In genomic region chr1:159924025-159924790, GRCh38 we compare ENCODE assay signal across 8 cellular contexts. TPM values are rescaled to one million over a fixed set of nuclear protein-coding genes. Genes with fewer than 3 reads are reported as not detected.
DNase-seq lines count a peak whose midpoint lies in the region; ATAC-seq and TF ChIP-seq lines count a peak whose summit lies in the region.

No MANE protein-coding gene starts in this region.

- H3K27me3 ChIP-seq in fibroblast of lung (ENCODE audit: control insufficient read depth, insufficient read depth, low read length) (no peaks in the 10 kb centered on the region), stomach smooth muscle (ENCODE audit: control insufficient read depth in 1 of 2, insufficient read depth in 2 of 2, low read length in 2 of 2) (no peaks in the 10 kb centered on the region)

- TF ChIP-seq CTCF in GM20000 (IDR thresholded peaks at IDR 0.05; ENCODE audit: extremely low read depth, missing control alignments) (no peak), fibroblast of lung (conservative IDR thresholded peaks at IDR 0.05 in 1 of 2, IDR thresholded peaks at IDR 0.05 in 1 of 2; ENCODE audit: low read depth in 1 of 2, low read length in 2 of 2) (no peak), natural killer cell (IDR thresholded peaks at IDR 0.05) (no peak)

- no peaks in the 10 kb centered on the region for H4K20me1 ChIP-seq in fibroblast of lung (ENCODE audit: control insufficient read depth, extremely low read depth, insufficient read depth, low read length)

- H3K4me3 ChIP-seq in fibroblast of lung (replicated peaks in 1 of 4; ENCODE audit: control extremely low read depth in 1 of 4, insufficient read depth in 1 of 4, low read depth in 3 of 4, low read length in 4 of 4) (peak overlapping the region; percentile 44 to 98 (median 91)), stomach smooth muscle (ENCODE audit: low read length in 2 of 2) (peak overlapping the region; percentile 98 to 99)

- H3K27ac Mint-ChIP-seq in activated T-helper 1 cell treated with anti-CD3 and anti-CD28 coated beads, Interleukin-12 subunit alpha, Interleukin-12 subunit beta, Interleukin-2, Interleukin-4 antibody, amounts not matched to agents 30 ng/mL and 10 ng/mL and 1 ng/mL, durations not matched to agents 14 hours and 24 hours and 36 hours = peak overlapping the region; percentile 99
- peak overlapping the region; percentile 93 to 98 for H3K27ac Mint-ChIP-seq in natural killer cell

- ATAC-seq in natural killer cell = peak; percentile 39 to 52 (median 45)

- no peaks in the 10 kb centered on the region for H3K9me3 Mint-ChIP-seq in activated T-helper 1 cell treated with anti-CD3 and anti-CD28 coated beads, Interleukin-12 subunit alpha, Interleukin-12 subunit beta, Interleukin-2, Interleukin-4 antibody, amounts not matched to agents 30 ng/mL and 10 ng/mL and 1 ng/mL, durations not matched to agents 14 hours and 24 hours and 36 hours
- H3K9me3 Mint-ChIP-seq in natural killer cell = no peaks in the 10 kb centered on the region

- H3K36me3 ChIP-seq in fibroblast of lung (ENCODE audit: control insufficient read depth, insufficient read depth, low read length) (peaks cover 17% of the 10 kb centered on the region), stomach smooth muscle (ENCODE audit: control insufficient read depth in 2 of 2, insufficient read depth in 2 of 2, low read length in 2 of 2) (peaks cover 10 to 11% of the 10 kb centered on the region in 2 donors)

- no peak overlapping the region for H2AFZ ChIP-seq in fibroblast of lung (ENCODE audit: low read length)

- peaks cover 58% of the 10 kb centered on the region for H3K79me2 ChIP-seq in fibroblast of lung (ENCODE audit: control insufficient read depth, insufficient read depth, low read length)

- H3K27ac ChIP-seq in fibroblast of lung (ENCODE audit: insufficient read depth, low read length) = peak overlapping the region; percentile 100
- peak overlapping the region; percentile 91 for H3K27ac ChIP-seq in stomach smooth muscle (ENCODE audit: low read length)

- peaks cover 1% of the 10 kb centered on the region for H3K27me3 Mint-ChIP-seq in activated T-helper 1 cell treated with anti-CD3 and anti-CD28 coated beads, Interleukin-12 subunit alpha, Interleukin-12 subunit beta, Interleukin-2, Interleukin-4 antibody, amounts not matched to agents 30 ng/mL and 10 ng/mL and 1 ng/mL, durations not matched to agents 14 hours and 24 hours and 36 hours (ENCODE audit: insufficient read depth)
- peaks cover 0 to 7% of the 10 kb centered on the region in 2 donors for H3K27me3 Mint-ChIP-seq in natural killer cell (ENCODE audit: low read depth in 2 of 2)

- DNase-seq in AG08396 (ENCODE audit: low spot score) (peak; percentile 99), GM20000 (ENCODE audit: low spot score) (peak; percentile 85), NOMO-1 treated with dmso at 0.1 percent for 144 hours (lab: John Stamatoyannopoulos, UW; ENCODE audit: unreplicated experiment) (peak; percentile 33), fibroblast of lung (ENCODE audit: low read depth in 2 of 2) (peak; percentile 91 to 93), natural killer cell (peak; percentile 85), NCI-H774 (lab: John Stamatoyannopoulos, UW) (no peak)
- DNase-seq in activated T-helper 1 cell treated with anti-CD3 and anti-CD28 coated beads, Interleukin-12 subunit alpha, Interleukin-12 subunit beta, Interleukin-2, Interleukin-4 antibody, amounts not matched to agents 30 ng/mL and 10 ng/mL and 1 ng/mL, durations not matched to agents 14 hours and 24 hours and 36 hours (ENCODE audit: low spot score) = peak; percentile 60

- H3K4me1 ChIP-seq in fibroblast of lung (ENCODE audit: control insufficient read depth, extremely low read depth, insufficient read depth, low read length) (peaks cover 24% of the 10 kb centered on the region), stomach smooth muscle (ENCODE audit: control insufficient read depth, insufficient read depth, low read length) (peaks cover 48% of the 10 kb centered on the region)

- peaks cover 32% of the 10 kb centered on the region for H3K36me3 Mint-ChIP-seq in activated T-helper 1 cell treated with anti-CD3 and anti-CD28 coated beads, Interleukin-12 subunit alpha, Interleukin-12 subunit beta, Interleukin-2, Interleukin-4 antibody, amounts not matched to agents 30 ng/mL and 10 ng/mL and 1 ng/mL, durations not matched to agents 14 hours and 24 hours and 36 hours (ENCODE audit: low read depth)
- peaks cover 9% of the 10 kb centered on the region for H3K36me3 Mint-ChIP-seq in natural killer cell

- H3K9me3 ChIP-seq in fibroblast of lung (ENCODE audit: control insufficient read depth, insufficient read depth, low read depth, low read length) (no peaks in the 10 kb centered on the region), stomach smooth muscle (ENCODE audit: control insufficient read depth in 2 of 2, low read length in 2 of 2) (no peaks in the 10 kb centered on the region)

- intact Hi-C loops in activated T-helper 1 cell treated with anti-CD3 and anti-CD28 coated beads, Interleukin-12 subunit alpha, Interleukin-12 subunit beta, Interleukin-2, Interleukin-4 antibody, amounts not matched to agents 30 ng/mL and 10 ng/mL and 1 ng/mL, durations not matched to agents 14 hours and 24 hours and 36 hours (cut with micrococcal nuclease) = loop anchor here (5.0 to 10.0 kb wide), 2 partner anchors 912 to 1121 kb away; partner anchors contain the start of gene USF1
- intact Hi-C loops in natural killer cell (cut with micrococcal nuclease) = loop anchor here (5.0 kb wide), 1 partner anchor 338 kb away; the partner anchor contains the start of gene DCAF8

- H3K4me2 ChIP-seq in fibroblast of lung (ENCODE audit: extremely low read depth, insufficient read depth, low read length) = peak overlapping the region; percentile 96

- H3K9ac ChIP-seq in fibroblast of lung (ENCODE audit: insufficient read depth, low read length) (peak overlapping the region; percentile 99), stomach smooth muscle (ENCODE audit: low read length in 2 of 2) (peak overlapping the region; percentile 89 to 94)

- H3K4me3 Mint-ChIP-seq in activated T-helper 1 cell treated with anti-CD3 and anti-CD28 coated beads, Interleukin-12 subunit alpha, Interleukin-12 subunit beta, Interleukin-2, Interleukin-4 antibody, amounts not matched to agents 30 ng/mL and 10 ng/mL and 1 ng/mL, durations not matched to agents 14 hours and 24 hours and 36 hours = peak overlapping the region; percentile 94
- peak overlapping the region; percentile 94 for H3K4me3 Mint-ChIP-seq in natural killer cell

- H3K4me1 Mint-ChIP-seq in activated T-helper 1 cell treated with anti-CD3 and anti-CD28 coated beads, Interleukin-12 subunit alpha, Interleukin-12 subunit beta, Interleukin-2, Interleukin-4 antibody, amounts not matched to agents 30 ng/mL and 10 ng/mL and 1 ng/mL, durations not matched to agents 14 hours and 24 hours and 36 hours (ENCODE audit: low read depth) = peaks cover 57% of the 10 kb centered on the region
- H3K4me1 Mint-ChIP-seq in natural killer cell = peaks cover 61 to 77% of the 10 kb centered on the region in 2 donors

RNA-seq across cellular contexts. Expression of gene TAGLN2, which starts 1.1 kb away (rescaled TPM):
- total RNA-seq in activated T-helper 1 cell treated with anti-CD3 and anti-CD28 coated beads, Interleukin-12 subunit alpha, Interleukin-12 subunit beta, Interleukin-2, Interleukin-4 antibody, amounts not matched to agents 30 ng/mL and 10 ng/mL and 1 ng/mL, durations not matched to agents 14 hours and 24 hours and 36 hours = 442 and 461 TPM in 2 replicates
- 220 and 300 TPM in 2 replicates for total RNA-seq in fibroblast of lung
- 718 and 768 TPM in 2 replicates for polyA plus RNA-seq in fibroblast of lung
- polyA plus RNA-seq in fibroblast of lung (2012) = 846 and 900 TPM in 2 replicates
- 726 and 765 TPM in 2 replicates for polyA minus RNA-seq in fibroblast of lung (ENCODE audit: low replicate concordance)
- total RNA-seq in natural killer cell = 100 to 1,000 TPM; 344 to 394 (median 358) TPM

RNA-seq across cellular contexts. Expression of gene IGSF9, which starts 21.2 kb away (rescaled TPM):
- total RNA-seq in activated T-helper 1 cell treated with anti-CD3 and anti-CD28 coated beads, Interleukin-12 subunit alpha, Interleukin-12 subunit beta, Interleukin-2, Interleukin-4 antibody, amounts not matched to agents 30 ng/mL and 10 ng/mL and 1 ng/mL, durations not matched to agents 14 hours and 24 hours and 36 hours = not detected in 2 replicates
- total RNA-seq in fibroblast of lung (under 0.01 TPM in 2 replicates), natural killer cell (not detected)
- not detected in 2 replicates for polyA plus RNA-seq in fibroblast of lung
- polyA plus RNA-seq in fibroblast of lung (2012) = not detected in 2 replicates
- polyA minus RNA-seq in fibroblast of lung (ENCODE audit: low replicate concordance) = not detected in 2 replicates

RNA-seq across cellular contexts. Expression of gene CFAP45, which starts 24.2 kb away (rescaled TPM):
- 0.78 and 1.7 TPM in 2 replicates for total RNA-seq in activated T-helper 1 cell treated with anti-CD3 and anti-CD28 coated beads, Interleukin-12 subunit alpha, Interleukin-12 subunit beta, Interleukin-2, Interleukin-4 antibody, amounts not matched to agents 30 ng/mL and 10 ng/mL and 1 ng/mL, durations not matched to agents 14 hours and 24 hours and 36 hours
- 0.51 and 1.5 TPM in 2 replicates for total RNA-seq in fibroblast of lung
- 1.1 and 1.2 TPM in 2 replicates for polyA plus RNA-seq in fibroblast of lung
- polyA plus RNA-seq in fibroblast of lung (2012) = 0.95 and 1.6 TPM in 2 replicates
- polyA minus RNA-seq in fibroblast of lung (ENCODE audit: low replicate concordance) = not detected in 2 replicates
- total RNA-seq in natural killer cell = 1 to 10 TPM; 1.3 to 5.0 (median 1.6) TPM

RNA-seq across cellular contexts. Expression of gene SLAMF9, which starts 29.8 kb away (rescaled TPM):
- total RNA-seq in activated T-helper 1 cell treated with anti-CD3 and anti-CD28 coated beads, Interleukin-12 subunit alpha, Interleukin-12 subunit beta, Interleukin-2, Interleukin-4 antibody, amounts not matched to agents 30 ng/mL and 10 ng/mL and 1 ng/mL, durations not matched to agents 14 hours and 24 hours and 36 hours = not detected in 2 replicates
- not detected in 2 replicates for total RNA-seq in fibroblast of lung
- not detected in 2 replicates for polyA plus RNA-seq in fibroblast of lung
- not detected in 2 replicates for polyA plus RNA-seq in fibroblast of lung (2012)
- not detected in 2 replicates for polyA minus RNA-seq in fibroblast of lung (ENCODE audit: low replicate concordance)
- not detected for total RNA-seq in natural killer cell
